Comparison of ENCODE assay signal across 1 cellular context in the genomic region with DNA sequence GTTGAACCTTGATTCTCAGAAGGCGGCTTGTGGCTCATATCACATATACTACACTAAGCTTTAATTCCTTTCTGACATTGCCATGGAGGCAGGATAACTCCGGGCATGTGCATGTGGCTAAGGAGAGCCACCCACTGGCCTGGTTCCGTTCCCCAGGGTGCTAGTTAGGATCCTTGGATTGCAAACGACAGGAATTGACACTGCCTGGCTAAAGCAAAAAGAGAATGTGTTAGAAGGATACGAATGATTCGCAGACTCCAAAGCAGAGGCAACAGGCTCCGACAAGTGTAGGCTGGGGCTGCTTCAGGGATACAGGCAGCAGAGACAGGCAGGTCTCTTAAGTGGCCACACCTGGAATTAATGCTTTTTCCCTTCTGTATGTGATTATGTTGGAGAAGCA.
TF ChIP-seq lines count a peak whose summit lies in the region.

No MANE protein-coding gene starts in this region.

TF ChIP-seq in GM23338, 12 proteins besides CTCF, POLR2A, EP300 and RAD21 (continued from another document):
- TF ChIP-seq, protein P1, sequence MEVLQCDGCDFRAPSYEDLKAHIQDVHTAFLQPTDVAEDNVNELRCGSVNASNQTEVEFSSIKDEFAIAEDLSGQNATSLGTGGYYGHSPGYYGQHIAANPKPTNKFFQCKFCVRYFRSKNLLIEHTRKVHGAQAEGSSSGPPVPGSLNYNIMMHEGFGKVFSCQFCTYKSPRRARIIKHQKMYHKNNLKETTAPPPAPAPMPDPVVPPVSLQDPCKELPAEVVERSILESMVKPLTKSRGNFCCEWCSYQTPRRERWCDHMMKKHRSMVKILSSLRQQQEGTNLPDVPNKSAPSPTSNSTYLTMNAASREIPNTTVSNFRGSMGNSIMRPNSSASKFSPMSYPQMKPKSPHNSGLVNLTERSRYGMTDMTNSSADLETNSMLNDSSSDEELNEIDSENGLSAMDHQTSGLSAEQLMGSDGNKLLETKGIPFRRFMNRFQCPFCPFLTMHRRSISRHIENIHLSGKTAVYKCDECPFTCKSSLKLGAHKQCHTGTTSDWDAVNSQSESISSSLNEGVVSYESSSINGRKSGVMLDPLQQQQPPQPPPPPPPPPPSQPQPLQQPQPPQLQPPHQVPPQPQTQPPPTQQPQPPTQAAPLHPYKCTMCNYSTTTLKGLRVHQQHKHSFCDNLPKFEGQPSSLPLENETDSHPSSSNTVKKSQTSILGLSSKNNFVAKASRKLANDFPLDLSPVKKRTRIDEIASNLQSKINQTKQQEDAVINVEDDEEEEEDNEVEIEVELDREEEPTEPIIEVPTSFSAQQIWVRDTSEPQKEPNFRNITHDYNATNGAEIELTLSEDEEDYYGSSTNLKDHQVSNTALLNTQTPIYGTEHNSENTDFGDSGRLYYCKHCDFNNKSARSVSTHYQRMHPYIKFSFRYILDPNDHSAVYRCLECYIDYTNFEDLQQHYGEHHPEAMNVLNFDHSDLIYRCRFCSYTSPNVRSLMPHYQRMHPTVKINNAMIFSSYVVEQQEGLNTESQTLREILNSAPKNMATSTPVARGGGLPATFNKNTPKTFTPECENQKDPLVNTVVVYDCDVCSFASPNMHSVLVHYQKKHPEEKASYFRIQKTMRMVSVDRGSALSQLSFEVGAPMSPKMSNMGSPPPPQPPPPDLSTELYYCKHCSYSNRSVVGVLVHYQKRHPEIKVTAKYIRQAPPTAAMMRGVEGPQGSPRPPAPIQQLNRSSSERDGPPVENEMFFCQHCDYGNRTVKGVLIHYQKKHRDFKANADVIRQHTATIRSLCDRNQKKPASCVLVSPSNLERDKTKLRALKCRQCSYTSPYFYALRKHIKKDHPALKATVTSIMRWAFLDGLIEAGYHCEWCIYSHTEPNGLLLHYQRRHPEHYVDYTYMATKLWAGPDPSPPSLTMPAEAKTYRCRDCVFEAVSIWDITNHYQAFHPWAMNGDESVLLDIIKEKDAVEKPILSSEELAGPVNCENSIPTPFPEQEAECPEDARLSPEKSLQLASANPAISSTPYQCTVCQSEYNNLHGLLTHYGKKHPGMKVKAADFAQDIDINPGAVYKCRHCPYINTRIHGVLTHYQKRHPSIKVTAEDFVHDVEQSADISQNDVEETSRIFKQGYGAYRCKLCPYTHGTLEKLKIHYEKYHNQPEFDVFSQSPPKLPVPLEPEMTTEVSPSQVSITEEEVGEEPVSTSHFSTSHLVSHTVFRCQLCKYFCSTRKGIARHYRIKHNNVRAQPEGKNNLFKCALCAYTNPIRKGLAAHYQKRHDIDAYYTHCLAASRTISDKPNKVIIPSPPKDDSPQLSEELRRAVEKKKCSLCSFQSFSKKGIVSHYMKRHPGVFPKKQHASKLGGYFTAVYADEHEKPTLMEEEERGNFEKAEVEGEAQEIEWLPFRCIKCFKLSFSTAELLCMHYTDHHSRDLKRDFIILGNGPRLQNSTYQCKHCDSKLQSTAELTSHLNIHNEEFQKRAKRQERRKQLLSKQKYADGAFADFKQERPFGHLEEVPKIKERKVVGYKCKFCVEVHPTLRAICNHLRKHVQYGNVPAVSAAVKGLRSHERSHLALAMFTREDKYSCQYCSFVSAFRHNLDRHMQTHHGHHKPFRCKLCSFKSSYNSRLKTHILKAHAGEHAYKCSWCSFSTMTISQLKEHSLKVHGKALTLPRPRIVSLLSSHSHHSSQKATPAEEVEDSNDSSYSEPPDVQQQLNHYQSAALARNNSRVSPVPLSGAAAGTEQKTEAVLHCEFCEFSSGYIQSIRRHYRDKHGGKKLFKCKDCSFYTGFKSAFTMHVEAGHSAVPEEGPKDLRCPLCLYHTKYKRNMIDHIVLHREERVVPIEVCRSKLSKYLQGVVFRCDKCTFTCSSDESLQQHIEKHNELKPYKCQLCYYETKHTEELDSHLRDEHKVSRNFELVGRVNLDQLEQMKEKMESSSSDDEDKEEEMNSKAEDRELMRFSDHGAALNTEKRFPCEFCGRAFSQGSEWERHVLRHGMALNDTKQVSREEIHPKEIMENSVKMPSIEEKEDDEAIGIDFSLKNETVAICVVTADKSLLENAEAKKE (CRISPR knock-in tag; IDR thresholded peaks at IDR 0.05), result no peak
- TF ChIP-seq EZH2 (IDR thresholded peaks at IDR 0.05; ENCODE audit: low read depth, unreplicated experiment) (no peak), POLR2AphosphoS5 (IDR thresholded peaks at IDR 0.05; ENCODE audit: low read depth) (no peak), STAT1 (IDR thresholded peaks at IDR 0.05; ENCODE audit: unreplicated experiment) (no peak), CREB1 (CRISPR knock-in tag; IDR thresholded peaks at IDR 0.05; ENCODE audit: low read depth) (no peak)
- TF ChIP-seq, protein P2, sequence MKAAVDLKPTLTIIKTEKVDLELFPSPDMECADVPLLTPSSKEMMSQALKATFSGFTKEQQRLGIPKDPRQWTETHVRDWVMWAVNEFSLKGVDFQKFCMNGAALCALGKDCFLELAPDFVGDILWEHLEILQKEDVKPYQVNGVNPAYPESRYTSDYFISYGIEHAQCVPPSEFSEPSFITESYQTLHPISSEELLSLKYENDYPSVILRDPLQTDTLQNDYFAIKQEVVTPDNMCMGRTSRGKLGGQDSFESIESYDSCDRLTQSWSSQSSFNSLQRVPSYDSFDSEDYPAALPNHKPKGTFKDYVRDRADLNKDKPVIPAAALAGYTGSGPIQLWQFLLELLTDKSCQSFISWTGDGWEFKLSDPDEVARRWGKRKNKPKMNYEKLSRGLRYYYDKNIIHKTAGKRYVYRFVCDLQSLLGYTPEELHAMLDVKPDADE (IDR thresholded peaks at IDR 0.05), result no peak
- TF ChIP-seq, protein P3, sequence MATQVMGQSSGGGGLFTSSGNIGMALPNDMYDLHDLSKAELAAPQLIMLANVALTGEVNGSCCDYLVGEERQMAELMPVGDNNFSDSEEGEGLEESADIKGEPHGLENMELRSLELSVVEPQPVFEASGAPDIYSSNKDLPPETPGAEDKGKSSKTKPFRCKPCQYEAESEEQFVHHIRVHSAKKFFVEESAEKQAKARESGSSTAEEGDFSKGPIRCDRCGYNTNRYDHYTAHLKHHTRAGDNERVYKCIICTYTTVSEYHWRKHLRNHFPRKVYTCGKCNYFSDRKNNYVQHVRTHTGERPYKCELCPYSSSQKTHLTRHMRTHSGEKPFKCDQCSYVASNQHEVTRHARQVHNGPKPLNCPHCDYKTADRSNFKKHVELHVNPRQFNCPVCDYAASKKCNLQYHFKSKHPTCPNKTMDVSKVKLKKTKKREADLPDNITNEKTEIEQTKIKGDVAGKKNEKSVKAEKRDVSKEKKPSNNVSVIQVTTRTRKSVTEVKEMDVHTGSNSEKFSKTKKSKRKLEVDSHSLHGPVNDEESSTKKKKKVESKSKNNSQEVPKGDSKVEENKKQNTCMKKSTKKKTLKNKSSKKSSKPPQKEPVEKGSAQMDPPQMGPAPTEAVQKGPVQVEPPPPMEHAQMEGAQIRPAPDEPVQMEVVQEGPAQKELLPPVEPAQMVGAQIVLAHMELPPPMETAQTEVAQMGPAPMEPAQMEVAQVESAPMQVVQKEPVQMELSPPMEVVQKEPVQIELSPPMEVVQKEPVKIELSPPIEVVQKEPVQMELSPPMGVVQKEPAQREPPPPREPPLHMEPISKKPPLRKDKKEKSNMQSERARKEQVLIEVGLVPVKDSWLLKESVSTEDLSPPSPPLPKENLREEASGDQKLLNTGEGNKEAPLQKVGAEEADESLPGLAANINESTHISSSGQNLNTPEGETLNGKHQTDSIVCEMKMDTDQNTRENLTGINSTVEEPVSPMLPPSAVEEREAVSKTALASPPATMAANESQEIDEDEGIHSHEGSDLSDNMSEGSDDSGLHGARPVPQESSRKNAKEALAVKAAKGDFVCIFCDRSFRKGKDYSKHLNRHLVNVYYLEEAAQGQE (IDR thresholded peaks at IDR 0.05; ENCODE audit: unreplicated experiment), result no peak
